In the genomic region with DNA sequence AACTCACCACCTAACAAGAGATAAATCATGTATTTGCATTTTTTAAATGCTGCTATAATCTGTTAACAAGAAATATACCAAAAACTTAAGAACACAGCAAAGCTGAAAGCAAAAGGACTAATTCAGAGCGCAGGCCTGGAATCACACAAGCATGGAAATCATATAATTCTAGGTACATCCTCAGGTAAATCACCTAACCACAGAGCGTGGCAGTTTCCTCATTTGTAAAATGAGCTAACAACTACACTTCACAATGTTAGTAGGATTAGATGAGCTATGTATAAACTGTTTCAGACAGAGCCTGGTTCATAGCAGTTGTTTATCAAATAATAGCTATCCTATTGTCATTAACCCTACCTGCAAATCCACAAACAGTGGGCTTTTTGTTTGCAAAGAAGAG, we compare ENCODE assay signal across 21 cellular contexts.
DNase-seq lines count a peak whose midpoint lies in the region; ATAC-seq and TF ChIP-seq lines count a peak whose summit lies in the region.
"Had no signal": no experiment of that assay in that cellular context is flagged by ENCODE, and none has a peak within 500 bp of the region (broad histone marks: within the 10 kb centered on the region; RNA-seq: fewer than 3 reads in every experiment).

No MANE protein-coding gene starts in this region.

- no peak overlapping the region for H3K27ac Mint-ChIP-seq in memory B cell
- no peak overlapping the region for H3K27ac Mint-ChIP-seq in activated T-cell treated with anti-CD3 and anti-CD28 coated beads, Interleukin-2, amount 50 U/mL, for 72 hours
- H3K27ac Mint-ChIP-seq in CD4-positive, alpha-beta T cell, result no peak overlapping the region

- H3K9ac ChIP-seq in BLaER1, result no peak overlapping the region

- intact Hi-C loops in CD4-positive, alpha-beta T cell (cut with DNase I, micrococcal nuclease), result no loop called here

- H3K9me3 Mint-ChIP-seq in memory B cell, result no peaks in the 10 kb centered on the region
- H3K9me3 Mint-ChIP-seq in activated T-cell treated with anti-CD3 and anti-CD28 coated beads, Interleukin-2, amount 50 U/mL, for 72 hours, result no peaks in the 10 kb centered on the region
- H3K9me3 Mint-ChIP-seq in CD4-positive, alpha-beta T cell, result no peaks in the 10 kb centered on the region

- no peak overlapping the region for H3K27ac ChIP-seq in BLaER1
- H3K27ac ChIP-seq in CD4-positive, alpha-beta T cell (ENCODE audit: low read depth, low read length), result no peak overlapping the region
- H3K27ac ChIP-seq: A549, HL-60 had no signal

- DNase-seq in NCI-H526 treated with DMSO at 0.1 percent for 48 hours (lab: John Stamatoyannopoulos, UW) (peak; percentile 45), memory B cell (ENCODE audit: low spot score in 2 of 2) (no peak)
- no peak for DNase-seq in activated T-cell treated with anti-CD3 and anti-CD28 coated beads, Interleukin-2, amount 50 U/mL, for 72 hours
- DNase-seq in CD4-positive, alpha-beta T cell, result no peak
- DNase-seq: Calu3; CD8-positive, alpha-beta memory T cell; H7; KBM-7; NCI-H1092 treated with DMSO at 0.1 percent for 48 hours; NCI-H1436 treated with DMSO at 0.1 percent for 48 hours; NCI-H1930; NCI-H2227 treated with DMSO at 0.1 percent for 48 hours; NCI-H510A; NCI-H774; Right ventricle myocardium superior had no signal

- no peaks in the 10 kb centered on the region for H4K20me1 ChIP-seq in BLaER1

- H3K36me3 ChIP-seq in BLaER1, result no peaks in the 10 kb centered on the region

- H3K27me3 Mint-ChIP-seq in memory B cell, result peaks cover 6% of the 10 kb centered on the region
- H3K27me3 Mint-ChIP-seq in activated T-cell treated with anti-CD3 and anti-CD28 coated beads, Interleukin-2, amount 50 U/mL, for 72 hours (ENCODE audit: low read depth), result no peaks in the 10 kb centered on the region
- peaks cover 14% of the 10 kb centered on the region for H3K27me3 Mint-ChIP-seq in CD4-positive, alpha-beta T cell

- no peak overlapping the region for H3K4me3 Mint-ChIP-seq in memory B cell
- H3K4me3 Mint-ChIP-seq in activated T-cell treated with anti-CD3 and anti-CD28 coated beads, Interleukin-2, amount 50 U/mL, for 72 hours, result no peak overlapping the region
- no peak overlapping the region for H3K4me3 Mint-ChIP-seq in CD4-positive, alpha-beta T cell
- H3K4me3 Mint-ChIP-seq: CD8-positive, alpha-beta memory T cell had no signal

- no peak overlapping the region for H3K4me3 ChIP-seq in BLaER1
- H3K4me3 ChIP-seq: A549 had no signal

- peaks cover 8% of the 10 kb centered on the region for H3K4me1 Mint-ChIP-seq in memory B cell
- H3K4me1 Mint-ChIP-seq in activated T-cell treated with anti-CD3 and anti-CD28 coated beads, Interleukin-2, amount 50 U/mL, for 72 hours (ENCODE audit: low read depth), result no peaks in the 10 kb centered on the region
- H3K4me1 Mint-ChIP-seq in CD4-positive, alpha-beta T cell (ENCODE audit: low read depth), result no peaks in the 10 kb centered on the region
- H3K4me1 Mint-ChIP-seq: CD8-positive, alpha-beta memory T cell had no signal

- POLR2A ChIA-PET in CD4-positive, alpha-beta T cell (lab: Charles Lee), result no interaction called here

- H3K4me1 ChIP-seq in BLaER1, result peaks cover 56% of the 10 kb centered on the region
- H3K4me1 ChIP-seq: A549 had no signal

- H3K4me2 ChIP-seq in BLaER1, result peak overlapping the region; percentile 50
- H3K4me2 ChIP-seq: A549 had no signal

- no peaks in the 10 kb centered on the region for H3K9me3 ChIP-seq in BLaER1
- H3K9me3 ChIP-seq in CD4-positive, alpha-beta T cell (ENCODE audit: control insufficient read depth, low read length), result no peaks in the 10 kb centered on the region
- H3K9me3 ChIP-seq: A549 had no signal

- CTCF ChIA-PET in CD4-positive, alpha-beta T cell (lab: Charles Lee), result no interaction called here

- H3K27me3 ChIP-seq in BLaER1, result no peaks in the 10 kb centered on the region
- H3K27me3 ChIP-seq in CD4-positive, alpha-beta T cell (ENCODE audit: control insufficient read depth, insufficient read depth, low read length), result no peaks in the 10 kb centered on the region

- no peak for TF ChIP-seq CTCF in CD4-positive, alpha-beta T cell (IDR thresholded peaks at IDR 0.05)

- ATAC-seq in GM18868 (IDR thresholded peaks at IDR 0.05; ENCODE audit: unreplicated experiment), result peak; percentile 63
- peak; percentile 81 for ATAC-seq in memory B cell (ENCODE audit: low read depth)
- ATAC-seq in activated T-cell treated with anti-CD3 and anti-CD28 coated beads, Interleukin-2, amount 50 U/mL, for 72 hours (replicated peaks in 1 of 2), result no peak
- ATAC-seq in CD4-positive, alpha-beta T cell (ENCODE audit: poor library complexity), result no peak
- no peak for ATAC-seq in GM19467 (IDR thresholded peaks at IDR 0.05; ENCODE audit: unreplicated experiment)
- ATAC-seq: A549, HepG2 had no signal

- no peaks in the 10 kb centered on the region for H3K36me3 Mint-ChIP-seq in memory B cell
- no peaks in the 10 kb centered on the region for H3K36me3 Mint-ChIP-seq in activated T-cell treated with anti-CD3 and anti-CD28 coated beads, Interleukin-2, amount 50 U/mL, for 72 hours (ENCODE audit: insufficient read depth in 2 of 2)
- H3K36me3 Mint-ChIP-seq in CD4-positive, alpha-beta T cell (ENCODE audit: low read depth), result no peaks in the 10 kb centered on the region
- H3K36me3 Mint-ChIP-seq: CD8-positive, alpha-beta memory T cell had no signal

Comparison
In these comparisons a context has a peak if more than half of its experiments do, and no peak if none do; other contexts are left out.
1. ATAC-seq: peak in GM18868 (single experiment) and memory B cell (single experiment); none in activated T-cell treated with anti-CD3 and anti-CD28 coated beads, Interleukin-2, amount 50 U/mL, for 72 hours (0 of 2), CD4-positive, alpha-beta T cell (single experiment) and GM19467 (single experiment).